Comparison of ENCODE assay signal across 8 cellular contexts in genomic region chr11:10304495-10305261, GRCh38. TPM values are rescaled to one million over a fixed set of nuclear protein-coding genes. Genes with fewer than 3 reads are reported as not detected.
DNase-seq lines count a peak whose midpoint lies in the region; ATAC-seq and TF ChIP-seq lines count a peak whose summit lies in the region.

Gene ADM, plus strand, starts transcription at chr11:10305073. Its CDS starts 628 bp downstream, at chr11:10305701.

- TF ChIP-seq CTCF in AG10803 (conservative IDR thresholded peaks at IDR 0.05; ENCODE audit: low read length) (peak; percentile 42), GM12874 (IDR thresholded peaks at IDR 0.05; ENCODE audit: insufficient read depth, low read depth, low read length) (peak; percentile 22; the same call in 1 of the 2 replicates), type B pancreatic cell (conservative IDR thresholded peaks at IDR 0.05) (peak; percentile 81)

- H3K27me3 Mint-ChIP-seq in activated T-helper 17 cell treated with anti-CD3 and anti-CD28 coated beads, Interleukin-2, amount 50 U/mL, for 72 hours, result peaks cover 22% of the 10 kb centered on the region
- H3K27me3 Mint-ChIP-seq in naive B cell (peaks cover 6 to 21% (median 16%) of the 10 kb centered on the region in 3 donors), type B pancreatic cell (peaks cover 85% of the 10 kb centered on the region)

- H3K4me1 Mint-ChIP-seq in activated T-helper 17 cell treated with anti-CD3 and anti-CD28 coated beads, Interleukin-2, amount 50 U/mL, for 72 hours, result peaks cover 13% of the 10 kb centered on the region
- peaks cover 42 to 63% (median 48%) of the 10 kb centered on the region in 3 donors for H3K4me1 Mint-ChIP-seq in naive B cell
- H3K4me1 Mint-ChIP-seq in type B pancreatic cell (ENCODE audit: unreplicated experiment), result peaks cover 19% of the 10 kb centered on the region

- peak; percentile 27 for ATAC-seq in activated T-helper 17 cell treated with anti-CD3 and anti-CD28 coated beads, Interleukin-2, amount 50 U/mL, for 72 hours (replicated peaks)
- ATAC-seq in naive B cell (ENCODE audit: low read depth in 2 of 2) (peak; percentile 42 to 43), HG03135 (IDR thresholded peaks at IDR 0.05; ENCODE audit: unreplicated experiment) (no peak)

- no peaks in the 10 kb centered on the region for H3K9me3 Mint-ChIP-seq in activated T-helper 17 cell treated with anti-CD3 and anti-CD28 coated beads, Interleukin-2, amount 50 U/mL, for 72 hours
- no peaks in the 10 kb centered on the region for H3K9me3 Mint-ChIP-seq in naive B cell
- H3K9me3 Mint-ChIP-seq in type B pancreatic cell, result no peaks in the 10 kb centered on the region

- H3K4me3 Mint-ChIP-seq in activated T-helper 17 cell treated with anti-CD3 and anti-CD28 coated beads, Interleukin-2, amount 50 U/mL, for 72 hours, result peak within 1 kb of the TSS; percentile 94
- peak within 1 kb of the TSS; percentile 89 to 100 (median 98) for H3K4me3 Mint-ChIP-seq in naive B cell
- peak within 1 kb of the TSS; percentile 98 for H3K4me3 Mint-ChIP-seq in type B pancreatic cell

- peaks cover 54% of the 10 kb centered on the region for H3K36me3 Mint-ChIP-seq in activated T-helper 17 cell treated with anti-CD3 and anti-CD28 coated beads, Interleukin-2, amount 50 U/mL, for 72 hours (ENCODE audit: low read depth)
- no peaks in the 10 kb centered on the region for H3K36me3 Mint-ChIP-seq in naive B cell
- H3K36me3 Mint-ChIP-seq in type B pancreatic cell, result peaks cover 8% of the 10 kb centered on the region

- peak within 1 kb of the TSS; percentile 97 for H3K27ac Mint-ChIP-seq in activated T-helper 17 cell treated with anti-CD3 and anti-CD28 coated beads, Interleukin-2, amount 50 U/mL, for 72 hours
- peak within 1 kb of the TSS in 4 of 6 donors; percentile 15 to 78 (median 44) for H3K27ac Mint-ChIP-seq in naive B cell
- H3K27ac Mint-ChIP-seq in type B pancreatic cell, result peak within 1 kb of the TSS; percentile 98

- H3K4me3 ChIP-seq in AG10803 (ENCODE audit: low read length), result peak within 1 kb of the TSS; percentile 100

- peak; percentile 96 for DNase-seq in AG10803 (ENCODE audit: low read depth)
- DNase-seq in NCI-H446 (lab: John Stamatoyannopoulos, UW), result peak; percentile 57 to 80
- peak; percentile 91 for DNase-seq in fibroblast of the conjunctiva (ENCODE audit: low read depth)
- peak; percentile 45 for DNase-seq in naive B cell
- peak; percentile 82 for DNase-seq in type B pancreatic cell (ENCODE audit: extremely low spot score, unreplicated experiment)

RNA-seq across cellular contexts. Expression of gene ADM, which starts in this region (rescaled TPM):
- 100 to 1,000 TPM in 1 of 2 donors, 10 to 100 TPM in 1; 11.7 to 100 TPM for total RNA-seq in activated T-helper 17 cell treated with anti-CD3 and anti-CD28 coated beads, Interleukin-2, amount 50 U/mL, for 72 hours
- polyA plus RNA-seq in naive B cell (ENCODE audit: low read depth in 6 of 6), result 1 to 10 TPM in 1 of 6 donors, under 1 TPM in 1, not detected in 4; 0.19 to 1.9 TPM
- total RNA-seq in type B pancreatic cell (ENCODE audit: low replicate concordance), result 28.8 and 67.2 TPM in 2 replicates

Comparison
In these comparisons a context has a peak if more than half of its experiments do, and no peak if none do; other contexts are left out.
1. DNase-seq: peak in every context shown above with its lines; median percentile 96 in AG10803; 91 in fibroblast of the conjunctiva; 82 in type B pancreatic cell; 68 in NCI-H446; 45 in naive B cell.
2. CTCF ChIP-seq: peak in every context shown above with its lines; median percentile 81 in type B pancreatic cell; 42 in AG10803; 22 in GM12874.
3. H3K27ac Mint-ChIP-seq: peak in every context shown above with its lines; median percentile 98 in type B pancreatic cell; 97 in activated T-helper 17 cell treated with anti-CD3 and anti-CD28 coated beads, Interleukin-2, amount 50 U/mL, for 72 hours; 44 in naive B cell.